In the genomic region with DNA sequence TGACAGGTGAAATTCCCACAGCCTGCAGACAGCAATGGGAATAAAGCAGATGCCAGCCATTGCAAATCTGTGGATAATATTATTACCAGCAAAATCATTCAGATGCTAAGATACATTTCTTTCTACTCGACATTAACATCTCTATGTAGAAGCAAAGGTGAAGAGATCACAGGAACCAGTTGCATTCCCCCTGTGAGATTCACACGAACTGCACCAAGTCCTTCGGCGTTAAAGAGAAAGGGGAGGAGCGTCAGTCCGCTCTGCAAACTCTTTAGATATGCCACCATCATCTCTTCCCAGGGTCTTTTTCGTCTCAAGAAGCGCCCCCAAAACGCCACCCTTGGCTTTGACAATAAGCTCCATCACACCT, we compare ENCODE assay signal across 10 cellular contexts. TPM values are rescaled to one million over a fixed set of nuclear protein-coding genes. Genes with fewer than 3 reads are reported as not detected.
DNase-seq lines count a peak whose midpoint lies in the region; ATAC-seq, FAIRE-seq and TF ChIP-seq lines count a peak whose summit lies in the region.
"Had no signal": no experiment of that assay in that cellular context is flagged by ENCODE, and none has a peak within 500 bp of the region (broad histone marks: within the 10 kb centered on the region; RNA-seq: fewer than 3 reads in every experiment).

No MANE protein-coding gene starts in this region.

- peak overlapping the region; percentile 55; the same call in 1 of the 2 replicates for H3K9ac ChIP-seq in SU-DHL-6 (ENCODE audit: low read length)
- H3K9ac ChIP-seq in kidney (ENCODE audit: low read length in 2 of 2), result no peak overlapping the region

- H3K27ac ChIP-seq in SU-DHL-6 (ENCODE audit: low read depth, low read length), result no peak overlapping the region
- H3K27ac ChIP-seq in kidney (ENCODE audit: low read depth in 2 of 2, low read length in 2 of 2), result no peak overlapping the region

- H3K79me2 ChIP-seq in SU-DHL-6 (ENCODE audit: insufficient read depth, low read length), result no peaks in the 10 kb centered on the region

- FAIRE-seq in kidney (lab: Jason Lieb, UNC), result no peak

- intact Hi-C loops in kidney (cut with DNase I), result no loop called here

- H3K27me3 ChIP-seq in SU-DHL-6 (ENCODE audit: low read length), result no peaks in the 10 kb centered on the region

- no peaks in the 10 kb centered on the region for H4K20me1 ChIP-seq in SU-DHL-6 (ENCODE audit: low read depth, low read length)

- H3K9me2 ChIP-seq in SU-DHL-6 (replicated peaks; ENCODE audit: insufficient read depth, low read length), result no peaks in the 10 kb centered on the region

- H3K4me1 ChIP-seq in kidney (ENCODE audit: control insufficient read depth in 1 of 2, insufficient read depth in 1 of 2, low read depth in 1 of 2, low read length in 2 of 2), result peaks cover 0 to 10% of the 10 kb centered on the region in 2 donors

- no peak for TF ChIP-seq CTCF in SU-DHL-6 (IDR thresholded peaks at IDR 0.05; ENCODE audit: insufficient read depth, low read length, poor library complexity, severe bottlenecking)
- TF ChIP-seq CTCF in kidney (IDR thresholded peaks at IDR 0.05; ENCODE audit: borderline replicate concordance, extremely low read depth, insufficient read depth), result no peak

- H3K9me3 ChIP-seq in SU-DHL-6 (ENCODE audit: insufficient read depth, low read length), result no peaks in the 10 kb centered on the region
- H3K9me3 ChIP-seq in kidney (ENCODE audit: control insufficient read depth in 1 of 2, low read length in 2 of 2), result peaks cover 0 to 2% of the 10 kb centered on the region in 2 donors

- H3K36me3 ChIP-seq in SU-DHL-6 (ENCODE audit: low read length) (no peaks in the 10 kb centered on the region), kidney (ENCODE audit: control insufficient read depth in 1 of 2, insufficient read depth in 2 of 2, low read length in 2 of 2) (no peaks in the 10 kb centered on the region)

- H2AFZ ChIP-seq in SU-DHL-6 (ENCODE audit: low read depth, low read length, severe bottlenecking), result peak overlapping the region; percentile 86

- DNase-seq in left kidney (ENCODE audit: low read depth, low spot score) (peak; percentile 34), kidney (no peak), nucleus accumbens (lab: John Stamatoyannopoulos, UW) (no peak), NCI-H345 (lab: John Stamatoyannopoulos, UW) (no peak), RKO (ENCODE audit: low spot score) (no peak)
- DNase-seq: OCI-M1 had no signal

- H3F3A ChIP-seq in SU-DHL-6 (ENCODE audit: insufficient read depth), result no peaks in the 10 kb centered on the region

- H3K4me2 ChIP-seq in SU-DHL-6 (ENCODE audit: low read depth, low read length, poor library complexity, severe bottlenecking), result peak overlapping the region; percentile 70

- peak overlapping the region; percentile 58 for H3K4me3 ChIP-seq in GM08714 (ENCODE audit: low read length)
- H3K4me3 ChIP-seq in SU-DHL-6 (ENCODE audit: insufficient read depth, low read length, poor library complexity, severe bottlenecking), result peak overlapping the region; percentile 57
- no peak overlapping the region for H3K4me3 ChIP-seq in kidney (ENCODE audit: low read length in 2 of 2)

- peak; percentile 15 for ATAC-seq in GM21360 (IDR thresholded peaks at IDR 0.05; ENCODE audit: unreplicated experiment)

RNA-seq across cellular contexts. Expression of a gene that starts 1.9 kb away (rescaled TPM):
- not detected for total RNA-seq in kidney
- polyA plus RNA-seq in kidney (ENCODE audit: insufficient read depth, low read depth, low replicate concordance), result not detected
- polyA plus RNA-seq: esophagus had no signal

Comparison
In these comparisons a context has a peak if more than half of its experiments do, and no peak if none do; other contexts are left out.
1. H3K4me3 ChIP-seq: peak in GM08714 (single experiment) and SU-DHL-6 (single experiment); none in kidney (0 of 2).